ENCODE assay signal across 8 cellular contexts in the genomic region with DNA sequence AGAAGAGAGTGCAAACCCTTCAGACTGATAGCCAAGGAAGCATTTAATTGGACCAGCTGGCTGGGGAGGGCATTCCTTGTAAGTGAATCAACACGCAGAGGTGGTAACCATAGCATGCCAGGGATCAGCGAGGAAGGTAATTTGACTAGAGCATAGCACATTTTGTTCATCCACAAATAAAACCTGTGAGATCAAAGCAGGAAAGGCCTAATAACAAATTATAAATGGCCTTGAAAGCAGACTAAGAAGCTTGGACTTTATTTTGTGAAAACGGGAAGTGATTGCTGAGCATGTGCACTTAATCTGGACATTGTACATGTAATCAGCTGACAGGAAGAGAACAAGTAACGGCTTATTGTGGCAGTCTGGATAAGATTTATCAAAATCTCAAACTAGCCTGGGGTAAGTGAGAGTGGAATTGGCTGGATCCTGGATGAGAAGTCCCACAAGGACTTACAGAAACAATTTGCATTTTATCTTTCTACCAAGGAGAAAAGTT. TPM values are rescaled to one million over a fixed set of nuclear protein-coding genes. Genes with fewer than 3 reads are reported as not detected.
A peak's percentile ranks its signal among the peaks of the same experiment; 100 is the strongest.
DNase-seq lines count a peak whose midpoint lies in the region; ATAC-seq, FAIRE-seq and TF ChIP-seq lines count a peak whose summit lies in the region.

No MANE protein-coding gene starts in this region.

- H3K79me2 ChIP-seq in SU-DHL-6 (ENCODE audit: insufficient read depth, low read length): no peaks in the 10 kb centered on the region

- H4K20me1 ChIP-seq in SU-DHL-6 (ENCODE audit: low read depth, low read length): no peaks in the 10 kb centered on the region

- no peaks in the 10 kb centered on the region for H3K36me3 ChIP-seq in SU-DHL-6 (ENCODE audit: low read length)

- H3F3A ChIP-seq in SU-DHL-6 (ENCODE audit: insufficient read depth): no peaks in the 10 kb centered on the region

- no peak overlapping the region for H2AFZ ChIP-seq in SU-DHL-6 (ENCODE audit: low read depth, low read length, severe bottlenecking)

- no peak for TF ChIP-seq POLR2A in A549 (IDR thresholded peaks at IDR 0.05; ENCODE audit: low read length)

- no peak overlapping the region for H3K9ac ChIP-seq in SU-DHL-6 (ENCODE audit: low read length)

- H3K4me1 ChIP-seq in A549: peaks cover 41% of the 10 kb centered on the region

- peak; percentile 84 for FAIRE-seq in A549 (lab: Jason Lieb, UNC)

- ATAC-seq in A549: peak; percentile 98 to 99
- ATAC-seq in GM21528 (IDR thresholded peaks at IDR 0.05; ENCODE audit: low FRiP score, unreplicated experiment): no peak
- ATAC-seq in GM18867 (IDR thresholded peaks at IDR 0.05; ENCODE audit: unreplicated experiment): no peak

- TF ChIP-seq EP300 in A549 (IDR thresholded peaks at IDR 0.05): no peak

- H3K9me3 ChIP-seq in A549 (no peaks in the 10 kb centered on the region), SU-DHL-6 (ENCODE audit: insufficient read depth, low read length) (no peaks in the 10 kb centered on the region)

- H3K27ac ChIP-seq in A549 (peak overlapping the region; percentile 75 to 77), SU-DHL-6 (ENCODE audit: low read depth, low read length) (no peak overlapping the region)

- 5% methylated on average over 4 of the region's 4 CpGs for WGBS in A549 (ENCODE audit: missing lambda C conversion rate)

- POLR2A ChIA-PET in A549 (lab: Yijun Ruan, JAX): interaction anchor here (1.6 kb wide), 1 partner anchor 12 kb away, joined by 11 read pairs; the partner anchor contains the start of gene CD55

- CTCF ChIA-PET in A549 (lab: Yijun Ruan, JAX): interaction anchor here (1.5 kb wide), 1 partner anchor 11 kb away, joined by 5 read pairs; the partner anchor contains the start of gene CD55

- no peaks in the 10 kb centered on the region for H3K9me2 ChIP-seq in SU-DHL-6 (replicated peaks; ENCODE audit: insufficient read depth, low read length)

- peak; percentile 74 to 78 for DNase-seq in A549 (ENCODE audit: low read depth in 1 of 2, low spot score in 1 of 2)
- DNase-seq in H4 (ENCODE audit: low spot score): peak; percentile 63
- DNase-seq in foreskin fibroblast: peak; percentile 65 to 74
- peak; percentile 94 for DNase-seq in renal cortical epithelial cell (ENCODE audit: low read depth)
- no peak for DNase-seq in stimulated activated CD4-positive, alpha-beta T cell treated with anti-CD3 and anti-CD28 coated beads, Interleukin-4, amount 100 ng/mL, for 1 hour

- H3K4me2 ChIP-seq in A549 (peak overlapping the region; percentile 90), SU-DHL-6 (ENCODE audit: low read depth, low read length, poor library complexity, severe bottlenecking) (peak overlapping the region; percentile 32)

- H3K27me3 ChIP-seq in SU-DHL-6 (ENCODE audit: low read length): no peaks in the 10 kb centered on the region

- no peak for TF ChIP-seq CTCF in A549 (IDR thresholded peaks at IDR 0.05)
- TF ChIP-seq CTCF in SU-DHL-6 (IDR thresholded peaks at IDR 0.05; ENCODE audit: insufficient read depth, low read length, poor library complexity, severe bottlenecking): no peak
- no peak for TF ChIP-seq CTCF in foreskin fibroblast (IDR thresholded peaks at IDR 0.05; ENCODE audit: low read depth, low read length)

- H3K4me3 ChIP-seq in A549: peak overlapping the region; percentile 29
- no peak overlapping the region for H3K4me3 ChIP-seq in SU-DHL-6 (ENCODE audit: insufficient read depth, low read length, poor library complexity, severe bottlenecking)
- H3K4me3 ChIP-seq in foreskin fibroblast (ENCODE audit: low read depth in 1 of 2, low read length in 2 of 2): no peak overlapping the region

- TF ChIP-seq RAD21 in A549 (conservative IDR thresholded peaks at IDR 0.05 in 1 of 2, IDR thresholded peaks at IDR 0.05 in 1 of 2): no peak

TF ChIP-seq in A549, 52 proteins besides CTCF, POLR2A, EP300 and RAD21:
- TF ChIP-seq FOSL2 (IDR thresholded peaks at IDR 0.05): peak; percentile 40
- TF ChIP-seq FOSL2 (CRISPR knock-in tag; IDR thresholded peaks at IDR 0.05): peak; percentile 75
- TF ChIP-seq NPAS2 (CRISPR knock-in tag; IDR thresholded peaks at IDR 0.05; ENCODE audit: borderline replicate concordance): no peak
- TF ChIP-seq PHF8 (IDR thresholded peaks at IDR 0.05; ENCODE audit: borderline replicate concordance, low read depth): no peak
- TF ChIP-seq JUN (IDR thresholded peaks at IDR 0.05): no peak
- no peak for TF ChIP-seq TP53 (CRISPR knock-in tag; IDR thresholded peaks at IDR 0.05)
- TF ChIP-seq, protein P1, sequence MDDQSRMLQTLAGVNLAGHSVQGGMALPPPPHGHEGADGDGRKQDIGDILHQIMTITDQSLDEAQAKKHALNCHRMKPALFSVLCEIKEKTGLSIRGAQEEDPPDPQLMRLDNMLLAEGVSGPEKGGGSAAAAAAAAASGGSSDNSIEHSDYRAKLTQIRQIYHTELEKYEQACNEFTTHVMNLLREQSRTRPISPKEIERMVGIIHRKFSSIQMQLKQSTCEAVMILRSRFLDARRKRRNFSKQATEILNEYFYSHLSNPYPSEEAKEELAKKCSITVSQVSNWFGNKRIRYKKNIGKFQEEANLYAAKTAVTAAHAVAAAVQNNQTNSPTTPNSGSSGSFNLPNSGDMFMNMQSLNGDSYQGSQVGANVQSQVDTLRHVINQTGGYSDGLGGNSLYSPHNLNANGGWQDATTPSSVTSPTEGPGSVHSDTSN (IDR thresholded peaks at IDR 0.05): peak; percentile 32; the same call in 1 of the 2 replicates
- TF ChIP-seq, protein P2, sequence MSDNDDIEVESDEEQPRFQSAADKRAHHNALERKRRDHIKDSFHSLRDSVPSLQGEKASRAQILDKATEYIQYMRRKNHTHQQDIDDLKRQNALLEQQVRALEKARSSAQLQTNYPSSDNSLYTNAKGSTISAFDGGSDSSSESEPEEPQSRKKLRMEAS (IDR thresholded peaks at IDR 0.05): peak; percentile 59
- peak; percentile 29; the same call in 1 of the 2 replicates for TF ChIP-seq JUNB (IDR thresholded peaks at IDR 0.05)
- TF ChIP-seq, protein P3, sequence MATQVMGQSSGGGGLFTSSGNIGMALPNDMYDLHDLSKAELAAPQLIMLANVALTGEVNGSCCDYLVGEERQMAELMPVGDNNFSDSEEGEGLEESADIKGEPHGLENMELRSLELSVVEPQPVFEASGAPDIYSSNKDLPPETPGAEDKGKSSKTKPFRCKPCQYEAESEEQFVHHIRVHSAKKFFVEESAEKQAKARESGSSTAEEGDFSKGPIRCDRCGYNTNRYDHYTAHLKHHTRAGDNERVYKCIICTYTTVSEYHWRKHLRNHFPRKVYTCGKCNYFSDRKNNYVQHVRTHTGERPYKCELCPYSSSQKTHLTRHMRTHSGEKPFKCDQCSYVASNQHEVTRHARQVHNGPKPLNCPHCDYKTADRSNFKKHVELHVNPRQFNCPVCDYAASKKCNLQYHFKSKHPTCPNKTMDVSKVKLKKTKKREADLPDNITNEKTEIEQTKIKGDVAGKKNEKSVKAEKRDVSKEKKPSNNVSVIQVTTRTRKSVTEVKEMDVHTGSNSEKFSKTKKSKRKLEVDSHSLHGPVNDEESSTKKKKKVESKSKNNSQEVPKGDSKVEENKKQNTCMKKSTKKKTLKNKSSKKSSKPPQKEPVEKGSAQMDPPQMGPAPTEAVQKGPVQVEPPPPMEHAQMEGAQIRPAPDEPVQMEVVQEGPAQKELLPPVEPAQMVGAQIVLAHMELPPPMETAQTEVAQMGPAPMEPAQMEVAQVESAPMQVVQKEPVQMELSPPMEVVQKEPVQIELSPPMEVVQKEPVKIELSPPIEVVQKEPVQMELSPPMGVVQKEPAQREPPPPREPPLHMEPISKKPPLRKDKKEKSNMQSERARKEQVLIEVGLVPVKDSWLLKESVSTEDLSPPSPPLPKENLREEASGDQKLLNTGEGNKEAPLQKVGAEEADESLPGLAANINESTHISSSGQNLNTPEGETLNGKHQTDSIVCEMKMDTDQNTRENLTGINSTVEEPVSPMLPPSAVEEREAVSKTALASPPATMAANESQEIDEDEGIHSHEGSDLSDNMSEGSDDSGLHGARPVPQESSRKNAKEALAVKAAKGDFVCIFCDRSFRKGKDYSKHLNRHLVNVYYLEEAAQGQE (IDR thresholded peaks at IDR 0.05): no peak
- TF ChIP-seq, protein P4, sequence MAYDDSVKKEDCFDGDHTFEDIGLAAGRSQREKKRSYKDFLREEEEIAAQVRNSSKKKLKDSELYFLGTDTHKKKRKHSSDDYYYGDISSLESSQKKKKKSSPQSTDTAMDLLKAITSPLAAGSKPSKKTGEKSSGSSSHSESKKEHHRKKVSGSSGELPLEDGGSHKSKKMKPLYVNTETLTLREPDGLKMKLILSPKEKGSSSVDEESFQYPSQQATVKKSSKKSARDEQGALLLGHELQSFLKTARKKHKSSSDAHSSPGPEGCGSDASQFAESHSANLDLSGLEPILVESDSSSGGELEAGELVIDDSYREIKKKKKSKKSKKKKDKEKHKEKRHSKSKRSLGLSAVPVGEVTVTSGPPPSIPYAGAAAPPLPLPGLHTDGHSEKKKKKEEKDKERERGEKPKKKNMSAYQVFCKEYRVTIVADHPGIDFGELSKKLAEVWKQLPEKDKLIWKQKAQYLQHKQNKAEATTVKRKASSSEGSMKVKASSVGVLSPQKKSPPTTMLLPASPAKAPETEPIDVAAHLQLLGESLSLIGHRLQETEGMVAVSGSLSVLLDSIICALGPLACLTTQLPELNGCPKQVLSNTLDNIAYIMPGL (CRISPR knock-in tag; IDR thresholded peaks at IDR 0.05; ENCODE audit: borderline replicate concordance): no peak
- no peak for TF ChIP-seq CHD4 (IDR thresholded peaks at IDR 0.05; ENCODE audit: borderline replicate concordance)
- TF ChIP-seq EHF (CRISPR knock-in tag; IDR thresholded peaks at IDR 0.05): no peak

RNA-seq across cellular contexts. Expression of gene CD55, which starts 11.7 kb away (rescaled TPM):
- 173 and 180 TPM in 2 replicates for polyA plus RNA-seq in A549 (2011; rRNA removed)
- polyA plus RNA-seq in A549 (2012; cell fraction: cytosol; rRNA removed): 25.3 and 25.8 TPM in 2 replicates
- polyA plus RNA-seq in A549 (2012; cell fraction: nucleus; rRNA removed): 18.1 and 18.7 TPM in 2 replicates
- 35.2 to 44.5 TPM (median 37.0 TPM) in 3 replicates for polyA plus RNA-seq in A549 (2017; fragmentation: RNase III; extraction: RNeasy Plus Mini Kit Qiagen cat#74134 plus additional on column Dnase treatment)
- polyA minus RNA-seq in A549 (2011; rRNA and poly(A)+ RNA removed): 39.7 and 40.5 TPM in 2 replicates
- 29.0 and 43.5 TPM in 2 replicates for total RNA-seq in H4 (2014; rRNA removed; shearing (Covaris generic))
- 16.6 and 21.0 TPM in 2 replicates for total RNA-seq in renal cortical epithelial cell

Comparison
In these comparisons a context has a peak if more than half of its experiments do, and no peak if none do; other contexts are left out.
1. ATAC-seq: peak in A549 (2 of 2); none in GM21528 (single experiment) and GM18867 (single experiment).